3 cellular contexts compared by ENCODE assay signal in genomic region chr6:161315246-161315917, GRCh38.
TF ChIP-seq lines count a peak whose summit lies in the region.
"Not testable (repeated sequence)": the region's sequence is repeated elsewhere in the genome, so short reads cannot be mapped to it uniquely, and the experiment has no call there.

No MANE protein-coding gene starts in this region.

TF ChIP-seq in HEK293, 187 proteins besides CTCF, POLR2A, EP300 and RAD21:
- TF ChIP-seq ZNF223 (tag by site-specific recombination; IDR thresholded peaks at IDR 0.05), result peak; percentile 69; the same call in 1 of the 2 replicates

TF ChIP-seq in K562, 482 proteins besides CTCF, POLR2A, EP300 and RAD21 (continues in another document):
- TF ChIP-seq ATF1 (CRISPR knock-in tag; IDR thresholded peaks at IDR 0.05); MYBL2 (CRISPR knock-in tag; IDR thresholded peaks at IDR 0.05; ENCODE audit: borderline replicate concordance); ZBTB40 (CRISPR knock-in tag; IDR thresholded peaks at IDR 0.05); JUND (IDR thresholded peaks at IDR 0.05; ENCODE audit: borderline replicate concordance, low read depth, low read length): not testable (repeated sequence)
- TF ChIP-seq ATF1 (tag; IDR thresholded peaks at IDR 0.05) (0 out of 2 replicates have a peak, but pooled peaks have one; percentile 44), CHAMP1 (IDR thresholded peaks at IDR 0.05) (peak; percentile 58; the same call in 1 of the 2 replicates), MYBL2 (IDR thresholded peaks at IDR 0.05; ENCODE audit: low read depth) (peak; percentile 86), CBFA2T3 (IDR thresholded peaks at IDR 0.05) (peak; percentile 33; the same call in 1 of the 2 replicates), DPF2 (IDR thresholded peaks at IDR 0.05) (peak; percentile 58; the same call in 1 of the 2 replicates), ZBTB40 (IDR thresholded peaks at IDR 0.05) (peak; percentile 9), CC2D1A (IDR thresholded peaks at IDR 0.05) (peak; percentile 62; the same call in 1 of the 2 replicates), ZEB2 (IDR thresholded peaks at IDR 0.05) (peak; percentile 91), EP400 (IDR thresholded peaks at IDR 0.05) (peak; percentile 22; the same call in 1 of the 2 replicates), BCOR (IDR thresholded peaks at IDR 0.05) (peak; percentile 43; the same call in 1 of the 2 replicates), JUND (tag; IDR thresholded peaks at IDR 0.05; ENCODE audit: borderline replicate concordance, low read depth, low read length) (0 out of 3 replicates have a peak, but pooled peaks have one; percentile 34), L3MBTL2 (IDR thresholded peaks at IDR 0.05) (peak; percentile 8; the same call in 1 of the 2 replicates), KDM1A (IDR thresholded peaks at IDR 0.05) (peak; percentile 15 to 40; a peak in 1 of 4 replicates)

TF ChIP-seq in HepG2, 621 proteins besides CTCF, POLR2A, EP300 and RAD21:
- TF ChIP-seq JUNB (CRISPR knock-in tag; IDR thresholded peaks at IDR 0.05; ENCODE audit: borderline replicate concordance), result 0 out of 2 replicates have a peak, but pooled peaks have one; percentile 31
